Comparison of ENCODE assay signal across 1 cellular context in genomic region chr18:65955747-65956146, GRCh38.
A peak's percentile ranks its signal among the peaks of the same experiment; 100 is the strongest.
TF ChIP-seq lines count a peak whose summit lies in the region.

No MANE protein-coding gene starts in this region.

TF ChIP-seq in HEK293, 187 proteins besides CTCF, POLR2A, EP300 and RAD21 (continued from another document):
- TF ChIP-seq ZNF530 (tag by site-specific recombination; IDR thresholded peaks at IDR 0.05; ENCODE audit: low read depth) (no peak), FEZF1 (tag by site-specific recombination; IDR thresholded peaks at IDR 0.05) (peak; percentile 86), ZNF585B (tag by site-specific recombination; IDR thresholded peaks at IDR 0.05) (no peak)
